ENCODE assay signal across 1 cellular context in the genomic region with DNA sequence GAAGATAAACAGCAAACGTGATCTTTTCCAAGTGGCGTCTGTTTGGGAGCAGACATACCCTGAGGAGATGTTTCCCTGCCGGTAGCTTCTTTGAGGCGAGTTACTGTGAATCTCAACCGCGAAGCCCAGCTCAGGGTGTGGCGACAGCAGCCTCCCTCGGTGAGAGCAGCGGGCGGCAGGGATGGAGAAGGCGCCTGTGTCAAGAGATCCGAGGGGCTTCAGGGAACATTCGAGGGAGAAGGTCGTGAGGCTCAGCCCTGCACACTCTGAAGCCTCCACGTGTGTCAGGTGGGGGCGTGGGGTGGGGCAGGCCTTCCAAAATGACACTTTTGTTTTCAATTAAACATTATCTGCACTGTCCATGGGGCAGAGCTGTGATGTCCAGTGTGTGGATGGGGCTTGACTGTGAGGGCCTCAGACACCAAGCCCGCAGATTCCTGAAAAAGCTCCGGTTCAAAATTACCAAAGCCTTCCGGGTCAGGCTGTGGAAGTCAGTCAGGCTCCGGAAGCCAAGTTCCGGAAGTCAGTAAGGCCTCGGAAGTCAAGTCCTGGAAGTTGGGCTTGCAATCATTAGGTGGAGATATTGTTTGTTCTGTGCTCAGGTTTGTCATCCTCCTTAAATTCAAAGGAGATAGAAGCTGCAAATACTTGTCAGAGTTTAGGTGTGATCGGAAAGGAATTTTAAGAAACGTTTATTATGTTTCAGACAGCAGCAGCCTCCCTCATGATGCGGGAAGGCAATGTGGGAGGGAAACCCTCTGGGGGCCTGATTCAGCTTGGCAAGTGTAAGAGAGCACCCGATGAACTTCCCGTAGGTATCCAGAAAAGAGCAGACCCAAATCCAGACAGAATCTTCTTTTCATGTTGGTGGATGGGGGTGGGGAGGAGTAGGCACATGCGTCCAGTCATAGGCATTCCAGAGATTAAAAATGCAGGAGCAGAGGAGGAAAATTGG.
TF ChIP-seq lines count a peak whose summit lies in the region.

No MANE protein-coding gene starts in this region.

TF ChIP-seq in H1, 55 proteins besides CTCF, POLR2A, EP300 and RAD21:
- TF ChIP-seq TEAD4 (IDR thresholded peaks at IDR 0.05; ENCODE audit: low read depth, low read length) (no peak), NRF1 (IDR thresholded peaks at IDR 0.05; ENCODE audit: low read depth, low read length) (no peak)
TF ChIP-seq in H1: peak in this region for 0.
